In genomic region chr9:131263033-131263343, GRCh38 we compare ENCODE assay signal across 1 cellular context. TPM values are rescaled to one million over a fixed set of nuclear protein-coding genes. Genes with fewer than 3 reads are reported as not detected.
"Had no signal": no experiment of that assay in that cellular context is flagged by ENCODE, and none has a peak within 500 bp of the region (broad histone marks: within the 10 kb centered on the region; RNA-seq: fewer than 3 reads in every experiment).

No MANE protein-coding gene starts in this region.

RNA-seq across cellular contexts. Expression of gene PLPP7, which starts 26.5 kb away (rescaled TPM):
- polyA plus RNA-seq: mammary epithelial cell had no signal
